ENCODE assay signal across 16 cellular contexts in genomic region chr2:216098687-216099334, GRCh38. TPM values are rescaled to one million over a fixed set of nuclear protein-coding genes. Genes with fewer than 3 reads are reported as not detected.
DNase-seq lines count a peak whose midpoint lies in the region; ATAC-seq, FAIRE-seq and TF ChIP-seq lines count a peak whose summit lies in the region.
"Had no signal": no experiment of that assay in that cellular context is flagged by ENCODE, and none has a peak within 500 bp of the region (broad histone marks: within the 10 kb centered on the region; RNA-seq: fewer than 3 reads in every experiment).

No MANE protein-coding gene starts in this region.

- peaks cover 0 to 4% of the 10 kb centered on the region in 2 experiments; a peak in 2 of 5 replicates for H3K36me3 ChIP-seq in HepG2 (replicated peaks in 1 of 2; ENCODE audit: control insufficient read depth in 1 of 2, insufficient read depth in 2 of 2, low read length in 2 of 2)
- H3K36me3 ChIP-seq in right lobe of liver = no peaks in the 10 kb centered on the region
- no peaks in the 10 kb centered on the region for H3K36me3 ChIP-seq in GM12878 (ENCODE audit: control insufficient read depth in 2 of 2, insufficient read depth in 2 of 2, low read length in 1 of 2)
- peaks cover 0 to 18% (median 4%) of the 10 kb centered on the region in 3 experiments for H3K36me3 ChIP-seq in naive thymus-derived CD4-positive, alpha-beta T cell (ENCODE audit: control insufficient read depth in 2 of 3, insufficient read depth in 3 of 3, low read length in 3 of 3)
- H3K36me3 ChIP-seq in upper lobe of right lung = no peaks in the 10 kb centered on the region
- no peaks in the 10 kb centered on the region for H3K36me3 ChIP-seq in smooth muscle cell (ENCODE audit: low read depth)
- peaks cover 15% of the 10 kb centered on the region for H3K36me3 ChIP-seq in effector memory CD4-positive, alpha-beta T cell (ENCODE audit: control insufficient read depth, insufficient read depth, low read length)
- H3K36me3 ChIP-seq: BLaER1 had no signal

- no peaks in the 10 kb centered on the region for H3F3A ChIP-seq in smooth muscle cell (ENCODE audit: low read depth)

- CTCF ChIA-PET in HepG2 (lab: Yijun Ruan, JAX; ENCODE audit: low intra/inter-chr PET ratio, low total read pairs) (no interaction called here), GM12878 (lab: Yijun Ruan, JAX) (no interaction called here)
- CTCF ChIA-PET in naive thymus-derived CD4-positive, alpha-beta T cell (lab: Charles Lee) = no interaction called here

- no peaks in the 10 kb centered on the region for H3K9me3 Mint-ChIP-seq in naive thymus-derived CD4-positive, alpha-beta T cell
- H3K9me3 Mint-ChIP-seq: CD8-positive, alpha-beta memory T cell had no signal

- BruUV-seq in HepG2 (replicated peaks; lab: Mats Ljungman, UMichigan) (no TSS peak), GM12878 (replicated peaks; lab: Mats Ljungman, UMichigan) (no TSS peak)

- in situ Hi-C loops in HepG2 (cut with HindIII; ENCODE audit: extremely low pct_ligation_motif_present, low pct_unique_long_range_greater_than_20kb) = no loop called here
- in situ Hi-C loops in GM12878 (cut with MboI) = no loop called here

- H3K27me3 ChIP-seq in HepG2 (ENCODE audit: control insufficient read depth in 1 of 2, insufficient read depth in 2 of 2, low read length in 2 of 2) = no peaks in the 10 kb centered on the region
- no peaks in the 10 kb centered on the region for H3K27me3 ChIP-seq in right lobe of liver
- no peaks in the 10 kb centered on the region for H3K27me3 ChIP-seq in GM12878 (replicated peaks in 1 of 2; ENCODE audit: control insufficient read depth in 2 of 2, insufficient read depth in 2 of 2, low read length in 1 of 2)
- no peaks in the 10 kb centered on the region for H3K27me3 ChIP-seq in naive thymus-derived CD4-positive, alpha-beta T cell (ENCODE audit: control insufficient read depth in 2 of 2, insufficient read depth in 2 of 2, low read length in 2 of 2)
- H3K27me3 ChIP-seq in upper lobe of right lung = no peaks in the 10 kb centered on the region
- no peaks in the 10 kb centered on the region for H3K27me3 ChIP-seq in smooth muscle cell (ENCODE audit: low read depth)
- no peaks in the 10 kb centered on the region for H3K27me3 ChIP-seq in effector memory CD4-positive, alpha-beta T cell (replicated peaks; ENCODE audit: control insufficient read depth, insufficient read depth, low read length, poor library complexity, severe bottlenecking)
- H3K27me3 ChIP-seq: BLaER1 had no signal

- SMC1A ChIA-PET in GM12878 (lab: Charles Lee; ENCODE audit: uncharacterized antibody, unreplicated experiment) = no interaction called here

- RAD21 ChIA-PET in GM12878 (lab: Charles Lee; ENCODE audit: unreplicated experiment) = no interaction called here

- H4K20me1 ChIP-seq in HepG2 (ENCODE audit: insufficient read depth, low read length) (no peaks in the 10 kb centered on the region), GM12878 (ENCODE audit: control insufficient read depth, insufficient read depth) (no peaks in the 10 kb centered on the region), smooth muscle cell (ENCODE audit: low read depth) (no peaks in the 10 kb centered on the region)
- H4K20me1 ChIP-seq: BLaER1 had no signal

- no peak for TF ChIP-seq EP300 in HepG2 (IDR thresholded peaks at IDR 0.05; ENCODE audit: low read depth in 2 of 2, low read length in 2 of 2)
- no peak for TF ChIP-seq EP300 in HepG2 (CRISPR knock-in tag; IDR thresholded peaks at IDR 0.05; ENCODE audit: borderline replicate concordance)
- TF ChIP-seq EP300 in GM12878 (IDR thresholded peaks at IDR 0.05; ENCODE audit: borderline replicate concordance in 1 of 2, control insufficient read depth in 1 of 2, low read depth in 2 of 2, low read length in 2 of 2) = no peak

- peaks cover 13 to 29% (median 20%) of the 10 kb centered on the region in 5 donors for H3K36me3 Mint-ChIP-seq in naive thymus-derived CD4-positive, alpha-beta T cell

- no peak overlapping the region for H2AFZ ChIP-seq in HepG2 (ENCODE audit: low read length)
- H2AFZ ChIP-seq in GM12878 (ENCODE audit: control insufficient read depth, low read depth, low read length) = no peak overlapping the region
- H2AFZ ChIP-seq in smooth muscle cell (ENCODE audit: low read depth) = no peak overlapping the region

- peak; percentile 43 for FAIRE-seq in HepG2 (lab: Jason Lieb, UNC)
- FAIRE-seq in GM12878 (lab: Jason Lieb, UNC) = peak; percentile 52
- FAIRE-seq: GM19239 had no signal

- DNase-seq in HepG2 (ENCODE audit: low spot score) (no peak), right lobe of liver (no peak), GM12878 (ENCODE audit: low read depth, low spot score) (no peak), upper lobe of right lung (no peak), smooth muscle cell (lab: John Stamatoyannopoulos, UW; ENCODE audit: unreplicated experiment) (no peak)
- no peak for DNase-seq in naive thymus-derived CD4-positive, alpha-beta T cell
- no peak for DNase-seq in effector memory CD4-positive, alpha-beta T cell
- DNase-seq: 8988T; AML-193; Caco-2; CD8-positive, alpha-beta memory T cell; GF-D8; HCEC 1CT had no signal

- no peak for TF ChIP-seq POLR2A in HepG2 (IDR thresholded peaks at IDR 0.05; ENCODE audit: insufficient read depth in 1 of 2, low read depth in 2 of 2, low read length in 2 of 2)
- TF ChIP-seq POLR2A in right lobe of liver (IDR thresholded peaks at IDR 0.05) = no peak
- no peak for TF ChIP-seq POLR2A in GM12878 (IDR thresholded peaks at IDR 0.05; ENCODE audit: low read depth, low read length)

- no peak overlapping the region for H3K4me2 ChIP-seq in HepG2 (ENCODE audit: low read depth, low read length)
- H3K4me2 ChIP-seq in GM12878 (ENCODE audit: control insufficient read depth, insufficient read depth) = no peak overlapping the region
- H3K4me2 ChIP-seq in smooth muscle cell = no peak overlapping the region
- H3K4me2 ChIP-seq: BLaER1 had no signal

- no peaks in the 10 kb centered on the region for H3K79me2 ChIP-seq in HepG2 (ENCODE audit: insufficient read depth, low read length)
- no peaks in the 10 kb centered on the region for H3K79me2 ChIP-seq in GM12878 (ENCODE audit: control insufficient read depth, insufficient read depth, low read length)
- no peaks in the 10 kb centered on the region for H3K79me2 ChIP-seq in smooth muscle cell (ENCODE audit: low read depth)

- H3K27ac ChIP-seq in HepG2 (ENCODE audit: extremely low read length, insufficient read depth, low read length) (no peak overlapping the region), right lobe of liver (no peak overlapping the region), GM12878 (ENCODE audit: control insufficient read depth, insufficient read depth) (no peak overlapping the region), upper lobe of right lung (no peak overlapping the region), smooth muscle cell (ENCODE audit: low read depth) (no peak overlapping the region)
- H3K27ac ChIP-seq in naive thymus-derived CD4-positive, alpha-beta T cell (ENCODE audit: low read depth, low read length) = no peak overlapping the region
- H3K27ac ChIP-seq in effector memory CD4-positive, alpha-beta T cell (ENCODE audit: insufficient read depth, low read length, poor library complexity, severe bottlenecking) = no peak overlapping the region
- H3K27ac ChIP-seq: BLaER1 had no signal

- no peak overlapping the region for H3K27ac Mint-ChIP-seq in naive thymus-derived CD4-positive, alpha-beta T cell
- H3K27ac Mint-ChIP-seq: CD8-positive, alpha-beta memory T cell had no signal

- WGBS in HepG2 (ENCODE audit: low lambda C conversion rate) = 98% methylated on average over 9 of the region's 9 CpGs
- WGBS in right lobe of liver (ENCODE audit: insufficient coverage, low coverage, low lambda C conversion rate, missing lambda C conversion rate) = 89% methylated on average over 9 of the region's 9 CpGs
- WGBS in GM12878 (ENCODE audit: insufficient coverage, insufficient replicate concordance, low lambda C conversion rate, missing lambda C conversion rate) = 84% methylated on average over 9 of the region's 9 CpGs
- WGBS in smooth muscle cell (ENCODE audit: low lambda C conversion rate) = 98% methylated on average over 9 of the region's 9 CpGs

- H3K9me3 ChIP-seq in HepG2 (ENCODE audit: low read length) = no peaks in the 10 kb centered on the region
- H3K9me3 ChIP-seq in right lobe of liver = no peaks in the 10 kb centered on the region
- H3K9me3 ChIP-seq in GM12878 (replicated peaks; ENCODE audit: control insufficient read depth, insufficient read depth, low read length) = no peaks in the 10 kb centered on the region
- no peaks in the 10 kb centered on the region for H3K9me3 ChIP-seq in naive thymus-derived CD4-positive, alpha-beta T cell (ENCODE audit: control insufficient read depth in 2 of 3, low read length in 3 of 3)
- no peaks in the 10 kb centered on the region for H3K9me3 ChIP-seq in upper lobe of right lung
- no peaks in the 10 kb centered on the region for H3K9me3 ChIP-seq in smooth muscle cell (replicated peaks; ENCODE audit: low read depth)
- no peaks in the 10 kb centered on the region for H3K9me3 ChIP-seq in effector memory CD4-positive, alpha-beta T cell (ENCODE audit: control insufficient read depth, low read length)
- H3K9me3 ChIP-seq: BLaER1, Caco-2 had no signal

- TF ChIP-seq RAD21 in HepG2 (CRISPR knock-in tag; IDR thresholded peaks at IDR 0.05) (no peak), GM12878 (IDR thresholded peaks at IDR 0.05; ENCODE audit: insufficient read depth, low read depth, low read length) (no peak)

- TF ChIP-seq CTCF in HepG2 (CRISPR knock-in tag; IDR thresholded peaks at IDR 0.05) (no peak), right lobe of liver (IDR thresholded peaks at IDR 0.05) (no peak), GM12878 (IDR thresholded peaks at IDR 0.05 in 2 of 3, conservative IDR thresholded peaks at IDR 0.05 in 1 of 3; ENCODE audit: control insufficient read depth in 2 of 3, extremely low read depth in 1 of 3, insufficient read depth in 1 of 3, low read depth in 3 of 3, low read length in 3 of 3) (no peak), upper lobe of right lung (IDR thresholded peaks at IDR 0.05) (no peak), smooth muscle cell (IDR thresholded peaks at IDR 0.05; ENCODE audit: borderline replicate concordance, insufficient read depth, poor library complexity, severe bottlenecking) (no peak)

- no peak overlapping the region for H3K4me3 ChIP-seq in HepG2 (replicated peaks in 1 of 3; ENCODE audit: insufficient read depth in 1 of 3, low read depth in 2 of 3, low read length in 3 of 3)
- no peak overlapping the region for H3K4me3 ChIP-seq in right lobe of liver
- no peak overlapping the region for H3K4me3 ChIP-seq in GM12878
- H3K4me3 ChIP-seq in naive thymus-derived CD4-positive, alpha-beta T cell (ENCODE audit: low read length) = no peak overlapping the region
- no peak overlapping the region for H3K4me3 ChIP-seq in upper lobe of right lung
- no peak overlapping the region for H3K4me3 ChIP-seq in smooth muscle cell
- H3K4me3 ChIP-seq in effector memory CD4-positive, alpha-beta T cell (ENCODE audit: insufficient read depth, low read depth, low read length, poor library complexity, severe bottlenecking) = no peak overlapping the region
- H3K4me3 ChIP-seq: BLaER1 had no signal

- ATAC-seq in HepG2 (peak; percentile 38), right lobe of liver (no peak), GM12878 (no peak), upper lobe of right lung (peak; percentile 33), GM19467 (IDR thresholded peaks at IDR 0.05; ENCODE audit: unreplicated experiment) (no peak)
- peak; percentile 18 for ATAC-seq in naive thymus-derived CD4-positive, alpha-beta T cell

- H3K4me1 ChIP-seq in HepG2 (ENCODE audit: insufficient read depth, low read length) (peaks cover 13% of the 10 kb centered on the region), right lobe of liver (no peaks in the 10 kb centered on the region), GM12878 (ENCODE audit: control insufficient read depth, insufficient read depth, low read length) (no peaks in the 10 kb centered on the region), upper lobe of right lung (no peaks in the 10 kb centered on the region), smooth muscle cell (ENCODE audit: low read depth) (no peaks in the 10 kb centered on the region)
- no peaks in the 10 kb centered on the region for H3K4me1 ChIP-seq in naive thymus-derived CD4-positive, alpha-beta T cell (ENCODE audit: control insufficient read depth in 2 of 2, insufficient read depth in 2 of 2, low read length in 2 of 2)
- no peaks in the 10 kb centered on the region for H3K4me1 ChIP-seq in effector memory CD4-positive, alpha-beta T cell (ENCODE audit: control insufficient read depth, insufficient read depth, low read length, poor library complexity, severe bottlenecking)
- H3K4me1 ChIP-seq: BLaER1 had no signal

- POLR2A ChIA-PET in HepG2 (lab: Yijun Ruan, JAX) (interaction anchor here (0.7 kb wide), 1 partner anchor 17 kb away, joined by 3 read pairs; the partner anchor contains the start of genes PECR and TMEM169), GM12878 (lab: Charles Lee) (no interaction called here)
- POLR2A ChIA-PET in naive thymus-derived CD4-positive, alpha-beta T cell (lab: Charles Lee) = no interaction called here

- peaks cover 0 to 5% (median 2%) of the 10 kb centered on the region in 7 donors for H3K4me1 Mint-ChIP-seq in naive thymus-derived CD4-positive, alpha-beta T cell
- H3K4me1 Mint-ChIP-seq: CD8-positive, alpha-beta memory T cell had no signal

- no peak overlapping the region for H3K4me3 Mint-ChIP-seq in naive thymus-derived CD4-positive, alpha-beta T cell
- H3K4me3 Mint-ChIP-seq: CD8-positive, alpha-beta memory T cell had no signal

- H3K9ac ChIP-seq in HepG2 (ENCODE audit: insufficient read depth, low read depth, low read length) = no peak overlapping the region
- H3K9ac ChIP-seq in GM12878 (ENCODE audit: control insufficient read depth, insufficient read depth, low read length) = no peak overlapping the region
- no peak overlapping the region for H3K9ac ChIP-seq in smooth muscle cell (ENCODE audit: low read depth)
- H3K9ac ChIP-seq: BLaER1 had no signal

- intact Hi-C loops in HepG2 (cut with micrococcal nuclease; ENCODE audit: unreplicated experiment) (no loop called here), right lobe of liver (cut with DNase I) (no loop called here), GM12878 (cut with micrococcal nuclease; ENCODE audit: unreplicated experiment) (no loop called here), upper lobe of right lung (cut with DNase I) (no loop called here)
- intact Hi-C loops in naive thymus-derived CD4-positive, alpha-beta T cell (cut with micrococcal nuclease) = no loop called here

- no peaks in the 10 kb centered on the region for H3K27me3 Mint-ChIP-seq in naive thymus-derived CD4-positive, alpha-beta T cell
- H3K27me3 Mint-ChIP-seq: CD8-positive, alpha-beta memory T cell had no signal

RNA-seq across cellular contexts. Expression of gene XRCC5, which starts 10.3 kb away (rescaled TPM):
- total RNA-seq in HepG2 (2016; rRNA removed; fragmentation: Illumina TruSeq; extraction: Trizol) (454 and 733 TPM in 2 replicates), right lobe of liver (100 to 1,000 TPM in 4 of 6 experiments, 10 to 100 TPM in 2; 92.0 to 131 (median 106) TPM), GM12878 (2014; rRNA removed) (403 and 444 TPM in 2 replicates), GM12878 (2014; rRNA removed; fragmentation: Illumina TruSeq; extraction: Trizol) (489 and 508 TPM in 2 replicates), GM12878 (2021) (479 and 499 TPM in 2 replicates), upper lobe of right lung (178 TPM), smooth muscle cell (266 and 283 TPM in 2 replicates)
- 40.2 and 45.7 TPM in 2 replicates for total RNA-seq in HepG2 (2016; cell fraction: cytosol; rRNA removed; fragmentation: Illumina TruSeq; extraction: Trizol; ENCODE audit: low read depth)
- total RNA-seq in HepG2 (2016; cell fraction: insoluble cytoplasmic fraction; rRNA removed; fragmentation: Illumina TruSeq; extraction: Trizol) = 445 and 739 TPM in 2 replicates
- 92.3 and 106 TPM in 2 replicates for total RNA-seq in HepG2 (2016; cell fraction: membrane; rRNA removed; fragmentation: Illumina TruSeq; extraction: Trizol)
- 346 and 369 TPM in 2 replicates for total RNA-seq in HepG2 (2016; cell fraction: nucleus; rRNA removed; fragmentation: Illumina TruSeq; extraction: Trizol)
- polyA plus RNA-seq in HepG2 (2011; rRNA removed) (215 and 264 TPM in 2 replicates), GM12878 (2011; rRNA removed) (636 and 704 TPM in 2 replicates), GM12878 (2014; fragmentation: Illumina TruSeq; extraction: Trizol) (496 and 588 TPM in 2 replicates), GM12878 (2014; fragmentation: Nextera tagmentation; extraction: Ambion mirVana) (100 to 1,000 TPM; 552 to 556 TPM), GM12878 (2014; rRNA removed) (227 and 259 TPM in 2 replicates), GM12878 (2016; fragmentation: Nextera tagmentation; extraction: Ambion mirVana) (100 to 1,000 TPM; 770 to 815 TPM), smooth muscle cell (197 and 200 TPM in 2 replicates)
- polyA plus RNA-seq in HepG2 (2011; cell fraction: cytosol; rRNA removed) = 129 and 152 TPM in 2 replicates
- polyA plus RNA-seq in HepG2 (2011; cell fraction: nucleus; rRNA removed) = 61.2 and 69.5 TPM in 2 replicates
- polyA plus RNA-seq in HepG2 (2012) = 143 and 176 TPM in 2 replicates
- 21.5 and 24.7 TPM in 2 replicates for polyA plus RNA-seq in HepG2 (2016; cell fraction: cytosol; fragmentation: Illumina TruSeq; extraction: Trizol; ENCODE audit: low read depth)
- polyA plus RNA-seq in HepG2 (2016; cell fraction: insoluble cytoplasmic fraction; fragmentation: Illumina TruSeq; extraction: Trizol; ENCODE audit: low read depth) = 503 and 513 TPM in 2 replicates
- 41.2 and 52.0 TPM in 2 replicates for polyA plus RNA-seq in HepG2 (2016; cell fraction: membrane; fragmentation: Illumina TruSeq; extraction: Trizol; ENCODE audit: low read depth)
- polyA plus RNA-seq in HepG2 (2016; cell fraction: nucleus; fragmentation: Illumina TruSeq; extraction: Trizol; ENCODE audit: insufficient read depth, low read depth) = 228 and 232 TPM in 2 replicates
- 569 and 652 TPM in 2 replicates for polyA minus RNA-seq in HepG2 (2011; rRNA and poly(A)+ RNA removed; ENCODE audit: low replicate concordance)
- polyA minus RNA-seq in HepG2 (2011; cell fraction: cytosol; rRNA and poly(A)+ RNA removed) = 159 and 172 TPM in 2 replicates
- polyA minus RNA-seq in HepG2 (2011; cell fraction: nucleus; rRNA and poly(A)+ RNA removed) = 290 and 331 TPM in 2 replicates
- total RNA-seq in GM12878 (2013; cell fraction: nucleolus; rRNA removed) = 263 and 285 TPM in 2 replicates
- 207 TPM for polyA plus RNA-seq in GM12878 (2011; ENCODE audit: low read depth)
- polyA plus RNA-seq in GM12878 (2011; cell fraction: cytosol; rRNA removed) = 275 and 287 TPM in 2 replicates
- 218 and 240 TPM in 2 replicates for polyA plus RNA-seq in GM12878 (2011; cell fraction: nucleus; rRNA removed)
- 158 and 167 TPM in 2 replicates for polyA plus RNA-seq in GM12878 (2012)
- 521 and 1,300 TPM in 2 replicates for polyA minus RNA-seq in GM12878 (2011; rRNA and poly(A)+ RNA removed)
- polyA minus RNA-seq in GM12878 (2011; cell fraction: cytosol; rRNA and poly(A)+ RNA removed) = 139 and 143 TPM in 2 replicates
- 186 and 262 TPM in 2 replicates for polyA minus RNA-seq in GM12878 (2011; cell fraction: nucleus; rRNA and poly(A)+ RNA removed)
- 100 to 1,000 TPM; 168 to 347 (median 228) TPM for total RNA-seq in naive thymus-derived CD4-positive, alpha-beta T cell
- 100 to 1,000 TPM; 297 to 316 TPM for polyA plus RNA-seq in naive thymus-derived CD4-positive, alpha-beta T cell

RNA-seq across cellular contexts. Expression of gene TMEM169, which starts 17.1 kb away (rescaled TPM):
- total RNA-seq in HepG2 (2016; rRNA removed; fragmentation: Illumina TruSeq; extraction: Trizol) (4.3 and 4.5 TPM in 2 replicates), right lobe of liver (1 to 10 TPM in 3 of 6 experiments, under 1 TPM in 3; 0.29 to 2.7 (median 1.0) TPM), GM12878 (2014; rRNA removed) (1.4 and 1.6 TPM in 2 replicates), GM12878 (2014; rRNA removed; fragmentation: Illumina TruSeq; extraction: Trizol) (2.5 TPM in 2 replicates), GM12878 (2021) (2.4 and 2.7 TPM in 2 replicates), upper lobe of right lung (1.4 TPM), smooth muscle cell (3.6 and 5.7 TPM in 2 replicates)
- 1.1 and 1.2 TPM in 2 replicates for total RNA-seq in HepG2 (2016; cell fraction: cytosol; rRNA removed; fragmentation: Illumina TruSeq; extraction: Trizol; ENCODE audit: low read depth)
- total RNA-seq in HepG2 (2016; cell fraction: insoluble cytoplasmic fraction; rRNA removed; fragmentation: Illumina TruSeq; extraction: Trizol) = 4.0 and 5.3 TPM in 2 replicates
- 3.7 and 4.4 TPM in 2 replicates for total RNA-seq in HepG2 (2016; cell fraction: membrane; rRNA removed; fragmentation: Illumina TruSeq; extraction: Trizol)
- 3.6 TPM in 2 replicates for total RNA-seq in HepG2 (2016; cell fraction: nucleus; rRNA removed; fragmentation: Illumina TruSeq; extraction: Trizol)
- polyA plus RNA-seq in HepG2 (2011; rRNA removed) (1.5 and 2.1 TPM in 2 replicates), GM12878 (2011; rRNA removed) (0.13 and 0.23 TPM in 2 replicates), GM12878 (2014; fragmentation: Illumina TruSeq; extraction: Trizol) (2.3 and 2.8 TPM in 2 replicates), GM12878 (2014; fragmentation: Nextera tagmentation; extraction: Ambion mirVana) (1 to 10 TPM in 1 of 2 experiments, under 1 TPM in 1; 0.57 to 1.2 TPM), GM12878 (2014; rRNA removed) (1.5 and 3.2 TPM in 2 replicates), GM12878 (2016; fragmentation: Nextera tagmentation; extraction: Ambion mirVana) (1 to 10 TPM; 2.1 to 3.1 TPM), smooth muscle cell (5.7 and 6.3 TPM in 2 replicates)
- 1.5 and 2.6 TPM in 2 replicates for polyA plus RNA-seq in HepG2 (2011; cell fraction: cytosol; rRNA removed)
- 0.71 and 0.80 TPM in 2 replicates for polyA plus RNA-seq in HepG2 (2011; cell fraction: nucleus; rRNA removed)
- polyA plus RNA-seq in HepG2 (2012) = 5.4 and 6.9 TPM in 2 replicates
- 0.60 and 0.85 TPM in 2 replicates for polyA plus RNA-seq in HepG2 (2016; cell fraction: cytosol; fragmentation: Illumina TruSeq; extraction: Trizol; ENCODE audit: low read depth)
- 2.9 and 4.2 TPM in 2 replicates for polyA plus RNA-seq in HepG2 (2016; cell fraction: insoluble cytoplasmic fraction; fragmentation: Illumina TruSeq; extraction: Trizol; ENCODE audit: low read depth)
- 1.7 and 1.8 TPM in 2 replicates for polyA plus RNA-seq in HepG2 (2016; cell fraction: membrane; fragmentation: Illumina TruSeq; extraction: Trizol; ENCODE audit: low read depth)
- polyA plus RNA-seq in HepG2 (2016; cell fraction: nucleus; fragmentation: Illumina TruSeq; extraction: Trizol; ENCODE audit: insufficient read depth, low read depth) = 5.0 and 6.2 TPM in 2 replicates
- 6.2 TPM in 1 of 2 replicates, not detected in the other for polyA minus RNA-seq in HepG2 (2011; rRNA and poly(A)+ RNA removed; ENCODE audit: low replicate concordance)
- 2.0 and 2.7 TPM in 2 replicates for polyA minus RNA-seq in HepG2 (2011; cell fraction: cytosol; rRNA and poly(A)+ RNA removed)
- polyA minus RNA-seq in HepG2 (2011; cell fraction: nucleus; rRNA and poly(A)+ RNA removed) = 1.4 and 2.6 TPM in 2 replicates
- 0.67 and 0.71 TPM in 2 replicates for total RNA-seq in GM12878 (2013; cell fraction: nucleolus; rRNA removed)
- polyA plus RNA-seq in GM12878 (2011; ENCODE audit: low read depth) = 0.16 TPM
- polyA plus RNA-seq in GM12878 (2011; cell fraction: cytosol; rRNA removed) = 0.02 and 0.07 TPM in 2 replicates
- 0.06 TPM in 1 of 2 replicates, not detected in the other for polyA plus RNA-seq in GM12878 (2011; cell fraction: nucleus; rRNA removed)
- 0.26 and 0.58 TPM in 2 replicates for polyA plus RNA-seq in GM12878 (2012)
- polyA minus RNA-seq in GM12878 (2011; rRNA and poly(A)+ RNA removed) = 0.82 TPM in 1 of 2 replicates, not detected in the other
- not detected in 2 replicates for polyA minus RNA-seq in GM12878 (2011; cell fraction: cytosol; rRNA and poly(A)+ RNA removed)
- 0.12 TPM in 1 of 2 replicates, not detected in the other for polyA minus RNA-seq in GM12878 (2011; cell fraction: nucleus; rRNA and poly(A)+ RNA removed)
- total RNA-seq in naive thymus-derived CD4-positive, alpha-beta T cell = 1 to 10 TPM; 2.0 to 5.1 (median 2.6) TPM
- polyA plus RNA-seq in naive thymus-derived CD4-positive, alpha-beta T cell = 1 to 10 TPM; 3.7 to 4.3 TPM

RNA-seq across cellular contexts. Expression of gene PECR, which starts 17.2 kb away (rescaled TPM):
- total RNA-seq in HepG2 (2016; rRNA removed; fragmentation: Illumina TruSeq; extraction: Trizol) (151 and 181 TPM in 2 replicates), right lobe of liver (100 to 1,000 TPM in 3 of 6 experiments, 10 to 100 TPM in 3; 43.4 to 115 (median 80.3) TPM), GM12878 (2014; rRNA removed) (25.6 and 36.2 TPM in 2 replicates), GM12878 (2014; rRNA removed; fragmentation: Illumina TruSeq; extraction: Trizol) (25.7 and 27.5 TPM in 2 replicates), GM12878 (2021) (20.4 and 25.3 TPM in 2 replicates), upper lobe of right lung (18.9 TPM), smooth muscle cell (4.8 and 8.4 TPM in 2 replicates)
- total RNA-seq in HepG2 (2016; cell fraction: cytosol; rRNA removed; fragmentation: Illumina TruSeq; extraction: Trizol; ENCODE audit: low read depth) = 20.8 and 20.9 TPM in 2 replicates
- total RNA-seq in HepG2 (2016; cell fraction: insoluble cytoplasmic fraction; rRNA removed; fragmentation: Illumina TruSeq; extraction: Trizol) = 143 and 194 TPM in 2 replicates
- 32.3 and 33.6 TPM in 2 replicates for total RNA-seq in HepG2 (2016; cell fraction: membrane; rRNA removed; fragmentation: Illumina TruSeq; extraction: Trizol)
- 129 and 136 TPM in 2 replicates for total RNA-seq in HepG2 (2016; cell fraction: nucleus; rRNA removed; fragmentation: Illumina TruSeq; extraction: Trizol)
- polyA plus RNA-seq in HepG2 (2011; rRNA removed) (153 and 175 TPM in 2 replicates), GM12878 (2011; rRNA removed) (30.4 and 36.8 TPM in 2 replicates), GM12878 (2014; fragmentation: Illumina TruSeq; extraction: Trizol) (28.8 and 30.2 TPM in 2 replicates), GM12878 (2014; fragmentation: Nextera tagmentation; extraction: Ambion mirVana) (10 to 100 TPM in 1 of 2 experiments, 1 to 10 TPM in 1; 7.6 to 10.4 TPM), GM12878 (2014; rRNA removed) (26.1 and 37.4 TPM in 2 replicates), GM12878 (2016; fragmentation: Nextera tagmentation; extraction: Ambion mirVana) (10 to 100 TPM; 22.4 to 27.8 TPM), smooth muscle cell (3.9 and 10.0 TPM in 2 replicates)
- polyA plus RNA-seq in HepG2 (2011; cell fraction: cytosol; rRNA removed) = 103 and 140 TPM in 2 replicates
- 97.8 and 111 TPM in 2 replicates for polyA plus RNA-seq in HepG2 (2011; cell fraction: nucleus; rRNA removed)
- polyA plus RNA-seq in HepG2 (2012) = 154 and 170 TPM in 2 replicates
- 10.8 and 11.0 TPM in 2 replicates for polyA plus RNA-seq in HepG2 (2016; cell fraction: cytosol; fragmentation: Illumina TruSeq; extraction: Trizol; ENCODE audit: low read depth)
- polyA plus RNA-seq in HepG2 (2016; cell fraction: insoluble cytoplasmic fraction; fragmentation: Illumina TruSeq; extraction: Trizol; ENCODE audit: low read depth) = 162 and 177 TPM in 2 replicates
- 19.7 and 20.5 TPM in 2 replicates for polyA plus RNA-seq in HepG2 (2016; cell fraction: membrane; fragmentation: Illumina TruSeq; extraction: Trizol; ENCODE audit: low read depth)
- polyA plus RNA-seq in HepG2 (2016; cell fraction: nucleus; fragmentation: Illumina TruSeq; extraction: Trizol; ENCODE audit: insufficient read depth, low read depth) = 75.4 and 82.9 TPM in 2 replicates
- 5.0 and 112 TPM in 2 replicates for polyA minus RNA-seq in HepG2 (2011; rRNA and poly(A)+ RNA removed; ENCODE audit: low replicate concordance)
- 52.5 and 73.0 TPM in 2 replicates for polyA minus RNA-seq in HepG2 (2011; cell fraction: cytosol; rRNA and poly(A)+ RNA removed)
- 221 and 291 TPM in 2 replicates for polyA minus RNA-seq in HepG2 (2011; cell fraction: nucleus; rRNA and poly(A)+ RNA removed)
- total RNA-seq in GM12878 (2013; cell fraction: nucleolus; rRNA removed) = 39.0 and 48.8 TPM in 2 replicates
- 34.7 TPM for polyA plus RNA-seq in GM12878 (2011; ENCODE audit: low read depth)
- polyA plus RNA-seq in GM12878 (2011; cell fraction: cytosol; rRNA removed) = 26.9 and 33.7 TPM in 2 replicates
- 21.6 and 23.4 TPM in 2 replicates for polyA plus RNA-seq in GM12878 (2011; cell fraction: nucleus; rRNA removed)
- polyA plus RNA-seq in GM12878 (2012) = 13.5 and 20.7 TPM in 2 replicates
- polyA minus RNA-seq in GM12878 (2011; rRNA and poly(A)+ RNA removed) = 31.8 and 50.8 TPM in 2 replicates
- 6.8 and 7.9 TPM in 2 replicates for polyA minus RNA-seq in GM12878 (2011; cell fraction: cytosol; rRNA and poly(A)+ RNA removed)
- 17.5 and 19.0 TPM in 2 replicates for polyA minus RNA-seq in GM12878 (2011; cell fraction: nucleus; rRNA and poly(A)+ RNA removed)
- total RNA-seq in naive thymus-derived CD4-positive, alpha-beta T cell = 10 to 100 TPM; 15.7 to 29.9 (median 20.6) TPM
- polyA plus RNA-seq in naive thymus-derived CD4-positive, alpha-beta T cell = 10 to 100 TPM; 31.9 to 34.4 TPM

Comparison
In these comparisons a context has a peak if more than half of its experiments do, and no peak if none do; other contexts are left out.
1. ATAC-seq: peak in HepG2 (single experiment), naive thymus-derived CD4-positive, alpha-beta T cell (single experiment) and upper lobe of right lung (single experiment); none in right lobe of liver (0 of 4), GM12878 (single experiment) and GM19467 (single experiment).
2. Of the 75 proteins assayed by ChIP-seq in both HepG2 and GM12878: peak only in HepG2: FOXK2, IKZF1, NBN, RAD51 and ZNF207; only in GM12878: none; in both: none; in neither: 66; mixed calls (peak in some experiments, not most) for 4.